ENCODE assay signal across 18 cellular contexts in the genomic region with DNA sequence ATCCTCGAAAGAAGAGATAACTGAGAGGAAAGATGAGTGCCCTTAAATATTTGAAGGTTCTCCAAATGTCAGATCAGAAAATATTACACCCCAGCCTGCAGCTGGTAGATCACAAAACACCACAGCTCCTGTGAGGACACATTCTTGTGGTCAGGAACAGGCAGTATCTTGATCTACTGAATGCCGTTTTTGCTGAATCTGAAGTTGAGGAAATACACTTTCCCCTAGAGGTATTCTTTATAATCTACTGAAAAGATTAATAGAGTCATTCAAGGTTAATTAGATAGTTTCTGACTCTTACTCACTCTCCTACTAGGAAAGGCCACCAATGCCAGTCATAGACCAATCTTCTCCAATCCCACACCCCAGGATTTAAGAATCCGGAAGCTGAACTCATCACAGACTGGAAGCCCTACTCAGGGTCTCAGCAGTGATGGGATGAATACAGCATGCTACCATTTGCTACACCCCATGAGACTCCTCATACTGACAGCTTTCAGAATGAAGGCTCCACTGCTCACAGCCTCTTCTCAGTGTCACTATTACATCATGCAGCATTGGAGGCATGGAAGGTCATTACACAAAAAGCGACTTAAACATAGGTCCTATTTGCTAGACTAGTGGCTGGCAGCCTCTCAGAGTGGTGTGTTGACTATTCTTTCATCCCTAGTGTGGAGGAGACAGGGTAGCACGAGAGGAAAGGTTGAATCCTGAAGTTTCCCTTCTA.
DNase-seq lines count a peak whose midpoint lies in the region; ATAC-seq and TF ChIP-seq lines count a peak whose summit lies in the region.
"Had no signal": no experiment of that assay in that cellular context is flagged by ENCODE, and none has a peak within 500 bp of the region (broad histone marks: within the 10 kb centered on the region; RNA-seq: fewer than 3 reads in every experiment).

No MANE protein-coding gene starts in this region.

- peak; percentile 61 for ATAC-seq in RWPE2 (ENCODE audit: low read depth)
- ATAC-seq in HG03565 (IDR thresholded peaks at IDR 0.05; ENCODE audit: unreplicated experiment): no peak

- peaks cover 41% of the 10 kb centered on the region for H3K4me1 ChIP-seq in RWPE2 (ENCODE audit: insufficient read depth, poor library complexity, severe bottlenecking)

- DNase-seq in AG08395 (ENCODE audit: low spot score) (peak; percentile 27), RWPE2 (ENCODE audit: low spot score) (no peak), fibroblast of peridontal ligament (ENCODE audit: extremely low read depth) (peak; percentile 19), cerebellar nuclear complex (lab: John Stamatoyannopoulos, UW) (no peak), nucleus accumbens (lab: John Stamatoyannopoulos, UW) (no peak), NCI-H2029 (lab: John Stamatoyannopoulos, UW) (no peak)
- peak; percentile 59 for DNase-seq in Jurkat, Clone E6-1 (ENCODE audit: low read depth, low spot score)
- DNase-seq: activated CD4-positive, alpha-beta T cell treated with anti-CD3 and anti-CD28 coated beads for 1 hour; CD4-positive, CD25-positive, alpha-beta regulatory T cell; effector CD8-positive, alpha-beta T cell; kidney; mesendoderm; NCI-H1105; NCI-H526; SK-N-SH; stimulated activated naive CD4-positive, alpha-beta T cell treated with Interleukin-2 at 50 U/mL for 16 hours; T1000 had no signal

- H3K27ac ChIP-seq in RWPE2 (ENCODE audit: poor library complexity, severe bottlenecking): peak overlapping the region; percentile 62

- no peaks in the 10 kb centered on the region for H3K9me3 ChIP-seq in RWPE2 (ENCODE audit: severe bottlenecking)
- H3K9me3 ChIP-seq: SK-N-SH had no signal

- no peak overlapping the region for H3K4me3 ChIP-seq in Jurkat, Clone E6-1 (ENCODE audit: low read length)
- no peak overlapping the region for H3K4me3 ChIP-seq in RWPE2 (ENCODE audit: severe bottlenecking)

- H3K36me3 ChIP-seq in RWPE2 (ENCODE audit: low read depth): no peaks in the 10 kb centered on the region

- TF ChIP-seq CTCF in RWPE2 (IDR thresholded peaks at IDR 0.05; ENCODE audit: poor library complexity, severe bottlenecking): no peak

- H3K27me3 ChIP-seq in RWPE2 (ENCODE audit: insufficient read depth, poor library complexity, severe bottlenecking): no peaks in the 10 kb centered on the region

Comparison
In these comparisons a context has a peak if more than half of its experiments do, and no peak if none do; other contexts are left out.
1. DNase-seq: peak in AG08395 (single experiment), Jurkat, Clone E6-1 (single experiment) and fibroblast of peridontal ligament (single experiment); none in RWPE2 (single experiment), cerebellar nuclear complex (0 of 2), nucleus accumbens (0 of 56) and NCI-H2029 (single experiment).